Comparison of ENCODE assay signal across 1 cellular context in the genomic region with DNA sequence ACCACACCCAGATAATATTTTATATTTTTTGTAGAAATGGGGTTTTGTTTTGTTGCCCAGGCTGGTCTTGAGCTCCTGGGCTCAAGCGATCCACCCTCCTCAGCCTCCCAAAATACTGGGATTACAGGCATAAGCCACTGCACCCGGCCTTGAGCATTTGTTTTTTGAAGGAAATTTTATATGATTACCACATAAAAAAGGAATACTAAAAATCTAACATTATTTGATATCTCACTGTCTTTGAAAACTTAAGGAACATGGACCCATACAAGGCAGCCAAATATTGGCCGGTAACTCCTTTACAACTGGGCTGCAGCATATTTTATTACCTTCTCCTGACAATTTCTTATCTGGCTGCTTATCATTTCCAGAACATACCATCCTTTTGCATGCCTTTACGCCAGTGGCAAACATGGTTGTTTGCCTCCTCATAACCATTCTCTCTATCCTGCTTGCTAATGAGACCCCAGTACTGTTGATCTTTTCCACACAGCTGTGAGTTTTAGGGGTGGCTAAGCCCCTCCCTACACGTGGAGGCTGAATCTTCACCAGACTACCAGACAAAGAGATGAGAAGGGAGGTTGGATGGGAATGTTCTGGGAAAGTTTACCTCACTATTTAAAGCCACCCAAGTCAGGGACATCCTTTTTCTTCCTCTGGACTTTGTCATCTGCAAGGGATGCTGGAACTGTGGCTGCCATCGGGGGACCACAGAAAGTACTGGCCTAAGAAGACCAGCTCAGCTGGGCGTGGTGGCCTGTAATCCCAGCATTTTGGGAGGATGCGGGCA.
A peak's percentile ranks its signal among the peaks of the same experiment; 100 is the strongest.
TF ChIP-seq lines count a peak whose summit lies in the region.

No MANE protein-coding gene starts in this region.

TF ChIP-seq in K562, 482 proteins besides CTCF, POLR2A, EP300 and RAD21 (continued from another document):
- TF ChIP-seq, protein P1, sequence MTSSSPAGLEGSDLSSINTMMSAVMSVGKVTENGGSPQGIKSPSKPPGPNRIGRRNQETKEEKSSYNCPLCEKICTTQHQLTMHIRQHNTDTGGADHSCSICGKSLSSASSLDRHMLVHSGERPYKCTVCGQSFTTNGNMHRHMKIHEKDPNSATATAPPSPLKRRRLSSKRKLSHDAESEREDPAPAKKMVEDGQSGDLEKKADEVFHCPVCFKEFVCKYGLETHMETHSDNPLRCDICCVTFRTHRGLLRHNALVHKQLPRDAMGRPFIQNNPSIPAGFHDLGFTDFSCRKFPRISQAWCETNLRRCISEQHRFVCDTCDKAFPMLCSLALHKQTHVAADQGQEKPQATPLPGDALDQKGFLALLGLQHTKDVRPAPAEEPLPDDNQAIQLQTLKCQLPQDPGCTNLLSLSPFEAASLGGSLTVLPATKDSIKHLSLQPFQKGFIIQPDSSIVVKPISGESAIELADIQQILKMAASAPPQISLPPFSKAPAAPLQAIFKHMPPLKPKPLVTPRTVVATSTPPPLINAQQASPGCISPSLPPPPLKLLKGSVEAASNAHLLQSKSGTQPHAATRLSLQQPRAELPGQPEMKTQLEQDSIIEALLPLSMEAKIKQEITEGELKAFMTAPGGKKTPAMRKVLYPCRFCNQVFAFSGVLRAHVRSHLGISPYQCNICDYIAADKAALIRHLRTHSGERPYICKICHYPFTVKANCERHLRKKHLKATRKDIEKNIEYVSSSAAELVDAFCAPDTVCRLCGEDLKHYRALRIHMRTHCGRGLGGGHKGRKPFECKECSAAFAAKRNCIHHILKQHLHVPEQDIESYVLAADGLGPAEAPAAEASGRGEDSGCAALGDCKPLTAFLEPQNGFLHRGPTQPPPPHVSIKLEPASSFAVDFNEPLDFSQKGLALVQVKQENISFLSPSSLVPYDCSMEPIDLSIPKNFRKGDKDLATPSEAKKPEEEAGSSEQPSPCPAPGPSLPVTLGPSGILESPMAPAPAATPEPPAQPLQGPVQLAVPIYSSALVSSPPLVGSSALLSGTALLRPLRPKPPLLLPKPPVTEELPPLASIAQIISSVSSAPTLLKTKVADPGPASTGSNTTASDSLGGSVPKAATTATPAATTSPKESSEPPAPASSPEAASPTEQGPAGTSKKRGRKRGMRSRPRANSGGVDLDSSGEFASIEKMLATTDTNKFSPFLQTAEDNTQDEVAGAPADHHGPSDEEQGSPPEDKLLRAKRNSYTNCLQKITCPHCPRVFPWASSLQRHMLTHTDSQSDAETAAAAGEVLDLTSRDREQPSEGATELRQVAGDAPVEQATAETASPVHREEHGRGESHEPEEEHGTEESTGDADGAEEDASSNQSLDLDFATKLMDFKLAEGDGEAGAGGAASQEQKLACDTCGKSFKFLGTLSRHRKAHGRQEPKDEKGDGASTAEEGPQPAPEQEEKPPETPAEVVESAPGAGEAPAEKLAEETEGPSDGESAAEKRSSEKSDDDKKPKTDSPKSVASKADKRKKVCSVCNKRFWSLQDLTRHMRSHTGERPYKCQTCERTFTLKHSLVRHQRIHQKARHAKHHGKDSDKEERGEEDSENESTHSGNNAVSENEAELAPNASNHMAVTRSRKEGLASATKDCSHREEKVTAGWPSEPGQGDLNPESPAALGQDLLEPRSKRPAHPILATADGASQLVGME (CRISPR knock-in tag; IDR thresholded peaks at IDR 0.05) = 0 out of 2 replicates have a peak, but pooled peaks have one; percentile 79
- peak; percentile 56; the same call in 1 of the 2 replicates for TF ChIP-seq GATA2 (CRISPR knock-in tag; IDR thresholded peaks at IDR 0.05)
- TF ChIP-seq DDX20 (tag; IDR thresholded peaks at IDR 0.05; ENCODE audit: low read depth) = 0 out of 2 replicates have a peak, but pooled peaks have one; percentile 54
- no peak for TF ChIP-seq HLTF (IDR thresholded peaks at IDR 0.05)
- peak; percentile 54; the same call in 1 of the 2 replicates for TF ChIP-seq OTX1 (CRISPR knock-in tag; IDR thresholded peaks at IDR 0.05)
- TF ChIP-seq ZNF253 (CRISPR knock-in tag; conservative IDR thresholded peaks at IDR 0.05) = 0 out of 2 replicates have a peak, but pooled peaks have one; percentile 21
- TF ChIP-seq RBFOX2 (IDR thresholded peaks at IDR 0.05; ENCODE audit: low read depth, low read length) = 0 out of 2 replicates have a peak, but pooled peaks have one; percentile 44
- TF ChIP-seq FOXP1 (CRISPR knock-in tag; IDR thresholded peaks at IDR 0.05) = 0 out of 2 replicates have a peak, but pooled peaks have one; percentile 16
- TF ChIP-seq ZNF239 (CRISPR knock-in tag; IDR thresholded peaks at IDR 0.05) = peak; percentile 76
- no peak for TF ChIP-seq RAD51 (IDR thresholded peaks at IDR 0.05; ENCODE audit: borderline replicate concordance, low read depth)
- TF ChIP-seq KLF1 (tag; IDR thresholded peaks at IDR 0.05) = no peak
- TF ChIP-seq HEY1 (CRISPR knock-in tag; IDR thresholded peaks at IDR 0.05; ENCODE audit: borderline replicate concordance) = peak; percentile 68
- TF ChIP-seq, protein P2, sequence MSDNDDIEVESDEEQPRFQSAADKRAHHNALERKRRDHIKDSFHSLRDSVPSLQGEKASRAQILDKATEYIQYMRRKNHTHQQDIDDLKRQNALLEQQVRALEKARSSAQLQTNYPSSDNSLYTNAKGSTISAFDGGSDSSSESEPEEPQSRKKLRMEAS (CRISPR knock-in tag; IDR thresholded peaks at IDR 0.05) = peak; percentile 57; the same call in 1 of the 2 replicates
- TF ChIP-seq, protein P3, sequence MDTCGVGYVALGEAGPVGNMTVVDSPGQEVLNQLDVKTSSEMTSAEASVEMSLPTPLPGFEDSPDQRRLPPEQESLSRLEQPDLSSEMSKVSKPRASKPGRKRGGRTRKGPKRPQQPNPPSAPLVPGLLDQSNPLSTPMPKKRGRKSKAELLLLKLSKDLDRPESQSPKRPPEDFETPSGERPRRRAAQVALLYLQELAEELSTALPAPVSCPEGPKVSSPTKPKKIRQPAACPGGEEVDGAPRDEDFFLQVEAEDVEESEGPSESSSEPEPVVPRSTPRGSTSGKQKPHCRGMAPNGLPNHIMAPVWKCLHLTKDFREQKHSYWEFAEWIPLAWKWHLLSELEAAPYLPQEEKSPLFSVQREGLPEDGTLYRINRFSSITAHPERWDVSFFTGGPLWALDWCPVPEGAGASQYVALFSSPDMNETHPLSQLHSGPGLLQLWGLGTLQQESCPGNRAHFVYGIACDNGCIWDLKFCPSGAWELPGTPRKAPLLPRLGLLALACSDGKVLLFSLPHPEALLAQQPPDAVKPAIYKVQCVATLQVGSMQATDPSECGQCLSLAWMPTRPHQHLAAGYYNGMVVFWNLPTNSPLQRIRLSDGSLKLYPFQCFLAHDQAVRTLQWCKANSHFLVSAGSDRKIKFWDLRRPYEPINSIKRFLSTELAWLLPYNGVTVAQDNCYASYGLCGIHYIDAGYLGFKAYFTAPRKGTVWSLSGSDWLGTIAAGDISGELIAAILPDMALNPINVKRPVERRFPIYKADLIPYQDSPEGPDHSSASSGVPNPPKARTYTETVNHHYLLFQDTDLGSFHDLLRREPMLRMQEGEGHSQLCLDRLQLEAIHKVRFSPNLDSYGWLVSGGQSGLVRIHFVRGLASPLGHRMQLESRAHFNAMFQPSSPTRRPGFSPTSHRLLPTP (IDR thresholded peaks at IDR 0.05; ENCODE audit: borderline replicate concordance, extremely low read depth, insufficient read length) = no peak
- TF ChIP-seq MEF2D (tag; conservative IDR thresholded peaks at IDR 0.05; ENCODE audit: low read depth) = peak; percentile 48
- peak; percentile 42 for TF ChIP-seq CXXC5 (CRISPR knock-in tag; IDR thresholded peaks at IDR 0.05)
- peak; percentile 72; the same call in 1 of the 2 replicates for TF ChIP-seq KLF6 (CRISPR knock-in tag; IDR thresholded peaks at IDR 0.05; ENCODE audit: borderline replicate concordance)
- 0 out of 2 replicates have a peak, but pooled peaks have one; percentile 56 for TF ChIP-seq NR1H2 (CRISPR knock-in tag; IDR thresholded peaks at IDR 0.05)
- 0 out of 2 replicates have a peak, but pooled peaks have one; percentile 38 for TF ChIP-seq MECOM (CRISPR knock-in tag; IDR thresholded peaks at IDR 0.05)
- TF ChIP-seq, protein P4, sequence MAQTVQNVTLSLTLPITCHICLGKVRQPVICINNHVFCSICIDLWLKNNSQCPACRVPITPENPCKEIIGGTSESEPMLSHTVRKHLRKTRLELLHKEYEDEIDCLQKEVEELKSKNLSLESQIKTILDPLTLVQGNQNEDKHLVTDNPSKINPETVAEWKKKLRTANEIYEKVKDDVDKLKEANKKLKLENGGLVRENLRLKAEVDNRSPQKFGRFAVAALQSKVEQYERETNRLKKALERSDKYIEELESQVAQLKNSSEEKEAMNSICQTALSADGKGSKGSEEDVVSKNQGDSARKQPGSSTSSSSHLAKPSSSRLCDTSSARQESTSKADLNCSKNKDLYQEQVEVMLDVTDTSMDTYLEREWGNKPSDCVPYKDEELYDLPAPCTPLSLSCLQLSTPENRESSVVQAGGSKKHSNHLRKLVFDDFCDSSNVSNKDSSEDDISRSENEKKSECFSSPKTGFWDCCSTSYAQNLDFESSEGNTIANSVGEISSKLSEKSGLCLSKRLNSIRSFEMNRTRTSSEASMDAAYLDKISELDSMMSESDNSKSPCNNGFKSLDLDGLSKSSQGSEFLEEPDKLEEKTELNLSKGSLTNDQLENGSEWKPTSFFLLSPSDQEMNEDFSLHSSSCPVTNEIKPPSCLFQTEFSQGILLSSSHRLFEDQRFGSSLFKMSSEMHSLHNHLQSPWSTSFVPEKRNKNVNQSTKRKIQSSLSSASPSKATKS (CRISPR knock-in tag; IDR thresholded peaks at IDR 0.05) = peak; percentile 84; the same call in 1 of the 2 replicates
